In the genomic region with DNA sequence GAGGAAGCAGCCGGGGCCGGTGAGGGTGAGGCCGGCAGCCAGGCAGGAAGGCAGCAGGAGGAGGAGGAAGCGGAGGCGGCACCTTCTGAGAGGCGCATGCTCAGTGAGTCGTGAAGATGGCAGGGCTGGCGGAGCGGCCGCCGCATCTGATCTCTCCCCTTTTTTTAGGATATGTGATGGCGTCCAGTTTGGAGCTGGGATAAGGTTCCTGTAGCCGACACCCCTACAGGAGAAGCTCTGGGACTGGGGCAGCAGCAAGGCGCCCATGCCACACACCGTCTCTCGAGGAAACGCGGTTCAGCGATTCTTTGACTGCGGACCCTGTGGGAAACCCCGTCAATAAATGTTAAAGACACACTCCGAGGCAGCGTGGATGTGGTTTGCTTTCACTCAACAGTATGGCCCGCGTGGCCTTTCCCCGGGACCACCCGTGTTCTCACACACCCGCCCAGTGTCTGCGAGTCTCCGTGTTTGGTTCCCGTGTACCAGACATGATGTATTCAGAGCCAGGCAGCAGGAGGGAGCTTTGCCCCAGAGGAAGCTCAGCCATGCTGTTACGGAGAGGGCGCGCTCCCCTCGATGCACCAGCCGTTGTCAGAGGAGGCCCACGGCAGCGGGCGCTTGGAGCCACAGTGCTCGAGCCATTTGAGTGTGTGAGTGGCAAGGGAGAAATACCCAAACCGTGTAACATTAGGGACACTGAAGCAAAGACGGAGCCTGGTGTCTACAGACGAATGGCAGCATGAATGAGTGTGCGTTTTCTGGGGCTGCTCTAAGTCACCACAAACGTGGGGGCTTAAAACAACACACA, we compare ENCODE assay signal across 9 cellular contexts. TPM values are rescaled to one million over a fixed set of nuclear protein-coding genes. Genes with fewer than 3 reads are reported as not detected.
DNase-seq lines count a peak whose midpoint lies in the region; ATAC-seq lines count a peak whose summit lies in the region.
"Had no signal": no experiment of that assay in that cellular context is flagged by ENCODE, and none has a peak within 500 bp of the region (broad histone marks: within the 10 kb centered on the region; RNA-seq: fewer than 3 reads in every experiment).

No MANE protein-coding gene starts in this region.

- H3K27me3 Mint-ChIP-seq in activated T-cell treated with anti-CD3 and anti-CD28 coated beads, Interleukin-2, amount 50 U/mL, for 4 hours (ENCODE audit: low read depth) = no peaks in the 10 kb centered on the region

- peak; percentile 71 for ATAC-seq in HG03280 (IDR thresholded peaks at IDR 0.05; ENCODE audit: unreplicated experiment)
- peak; percentile 81 to 92 for ATAC-seq in activated T-cell treated with anti-CD3 and anti-CD28 coated beads, Interleukin-2, amount 50 U/mL, for 4 hours
- ATAC-seq: Panc1 had no signal

- H3K4me3 ChIP-seq in BLaER1 treated with 17β-estradiol and CSF1 and Interleukin-3, amounts not matched to agents 10 nM and 100 nM = peak overlapping the region; percentile 46 to 70 (median 54); a peak in 19 of 20 replicates

- H3K9me3 ChIP-seq in BLaER1 treated with 17β-estradiol and CSF1 and Interleukin-3, amounts not matched to agents 10 nM and 100 nM (replicated peaks in 1 of 11) = no peaks in the 10 kb centered on the region

- peak overlapping the region; percentile 77 to 96 (median 90) for H3K4me2 ChIP-seq in BLaER1 treated with 17β-estradiol and CSF1 and Interleukin-3, amounts not matched to agents 10 nM and 100 nM

- H3K36me3 Mint-ChIP-seq in activated T-cell treated with anti-CD3 and anti-CD28 coated beads, Interleukin-2, amount 50 U/mL, for 4 hours (ENCODE audit: insufficient read depth) = peaks cover 31% of the 10 kb centered on the region

- H3K27me3 ChIP-seq in BLaER1 treated with 17β-estradiol and CSF1 and Interleukin-3, amounts not matched to agents 10 nM and 100 nM = no peaks in the 10 kb centered on the region

- H3K9me3 Mint-ChIP-seq in activated T-cell treated with anti-CD3 and anti-CD28 coated beads, Interleukin-2, amount 50 U/mL, for 4 hours = no peaks in the 10 kb centered on the region

- H3K4me1 Mint-ChIP-seq in activated T-cell treated with anti-CD3 and anti-CD28 coated beads, Interleukin-2, amount 50 U/mL, for 4 hours (ENCODE audit: low read depth) = peaks cover 27% of the 10 kb centered on the region

- peaks cover 45 to 79% (median 61%) of the 10 kb centered on the region in 11 experiments for H3K36me3 ChIP-seq in BLaER1 treated with 17β-estradiol and CSF1 and Interleukin-3, amounts not matched to agents 10 nM and 100 nM

- DNase-seq in activated T-cell treated with anti-CD3 and anti-CD28 coated beads, Interleukin-2, amount 50 U/mL, for 4 hours = peak; percentile 66
- peak; percentile 26 for DNase-seq in kidney glomerular epithelial cell (lab: John Stamatoyannopoulos, UW)
- peak; percentile 47 to 56 for DNase-seq in stimulated activated CD8-positive, alpha-beta memory T cell treated with anti-CD3 and anti-CD28 coated beads, Interleukin-15, amount 100 ng/mL, for 48 hours (ENCODE audit: low read depth in 2 of 2)
- DNase-seq in NCI-H1436 (lab: John Stamatoyannopoulos, UW) = no peak
- DNase-seq in ecto neural progenitor cell (ENCODE audit: low spot score) = no peak
- no peak for DNase-seq in T1000 (lab: John Stamatoyannopoulos, UW)

- H3K4me1 ChIP-seq in BLaER1 treated with 17β-estradiol and CSF1 and Interleukin-3, amounts not matched to agents 10 nM and 100 nM = peaks cover 28 to 53% (median 47%) of the 10 kb centered on the region in 10 experiments

- peak overlapping the region; percentile 20 to 69 (median 49); a peak in 19 of 22 replicates for H3K27ac ChIP-seq in BLaER1 treated with 17β-estradiol and CSF1 and Interleukin-3, amounts not matched to agents 10 nM and 100 nM

- peak overlapping the region; percentile 90 for H3K4me3 Mint-ChIP-seq in activated T-cell treated with anti-CD3 and anti-CD28 coated beads, Interleukin-2, amount 50 U/mL, for 4 hours

- peak overlapping the region in 10 of 11 experiments; percentile 43 to 72 (median 60); a peak in 21 of 22 replicates for H3K9ac ChIP-seq in BLaER1 treated with 17β-estradiol and CSF1 and Interleukin-3, amounts not matched to agents 10 nM and 100 nM

- peaks cover 0 to 42% (median 34%) of the 10 kb centered on the region in 11 experiments; a peak in 17 of 22 replicates for H4K20me1 ChIP-seq in BLaER1 treated with 17β-estradiol and CSF1 and Interleukin-3, amounts not matched to agents 10 nM and 100 nM

RNA-seq across cellular contexts. Expression of gene PARVB, which starts 27.7 kb away (rescaled TPM):
- 10 to 100 TPM; 15.1 to 21.5 (median 19.6) TPM for total RNA-seq in activated T-cell treated with anti-CD3 and anti-CD28 coated beads, Interleukin-2, amount 50 U/mL, for 4 hours

RNA-seq across cellular contexts. Expression of gene SAMM50, which starts 41.1 kb away (rescaled TPM):
- total RNA-seq in activated T-cell treated with anti-CD3 and anti-CD28 coated beads, Interleukin-2, amount 50 U/mL, for 4 hours = 10 to 100 TPM; 62.6 to 73.6 (median 64.1) TPM

Comparison
In these comparisons a context has a peak if more than half of its experiments do, and no peak if none do; other contexts are left out.
1. DNase-seq: peak in activated T-cell treated with anti-CD3 and anti-CD28 coated beads, Interleukin-2, amount 50 U/mL, for 4 hours (single experiment), kidney glomerular epithelial cell (single experiment) and stimulated activated CD8-positive, alpha-beta memory T cell treated with anti-CD3 and anti-CD28 coated beads, Interleukin-15, amount 100 ng/mL, for 48 hours (2 of 2); none in NCI-H1436 (single experiment), ecto neural progenitor cell (single experiment) and T1000 (single experiment).